Comparison of ENCODE assay signal across 9 cellular contexts in the genomic region with DNA sequence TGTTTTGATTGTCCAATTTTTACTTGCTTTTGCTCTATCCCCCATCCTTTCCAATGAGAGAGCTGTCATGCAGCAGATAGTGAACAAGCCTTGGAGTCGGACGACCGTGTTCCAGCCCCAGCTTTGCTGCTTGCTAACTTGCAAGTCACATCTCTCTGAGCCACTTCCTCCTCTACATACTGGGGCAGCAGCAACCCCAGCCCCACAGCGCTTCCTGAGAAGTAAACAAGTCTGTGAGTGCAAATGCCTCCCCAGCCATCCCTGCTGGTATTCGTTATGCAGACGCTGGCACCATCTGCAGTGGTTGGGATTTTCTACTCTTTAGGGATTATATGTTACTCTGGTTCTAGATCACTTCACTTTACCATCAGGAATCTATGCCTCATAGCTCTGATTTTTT. TPM values are rescaled to one million over a fixed set of nuclear protein-coding genes. Genes with fewer than 3 reads are reported as not detected.
A peak's percentile ranks its signal among the peaks of the same experiment; 100 is the strongest.
DNase-seq lines count a peak whose midpoint lies in the region; ATAC-seq and TF ChIP-seq lines count a peak whose summit lies in the region.
"Had no signal": no experiment of that assay in that cellular context is flagged by ENCODE, and none has a peak within 500 bp of the region (broad histone marks: within the 10 kb centered on the region; RNA-seq: fewer than 3 reads in every experiment).

No MANE protein-coding gene starts in this region.

- H3K36me3 Mint-ChIP-seq in activated naive CD4-positive, alpha-beta T cell treated with anti-CD3 and anti-CD28 coated beads, Interleukin-2, amount 50 U/mL, for 24 hours: peaks cover 9% of the 10 kb centered on the region
- no peaks in the 10 kb centered on the region for H3K36me3 Mint-ChIP-seq in naive B cell

- no peak overlapping the region for H3K4me3 ChIP-seq in stomach

- peaks cover 52 to 100% (median 100%) of the 10 kb centered on the region in 4 donors for H3K36me3 ChIP-seq in stomach

- WGBS in stomach, 5 donors: 49 to 79% (median 63%) methylated on average over 6 of the region's 6 CpGs

- TF ChIP-seq CTCF in stomach (IDR thresholded peaks at IDR 0.05): no peak

- DNase-seq in CMK (ENCODE audit: low read depth): peak; percentile 69
- DNase-seq in T-helper 1 cell: peak; percentile 37 to 91 (median 54)
- DNase-seq in naive B cell: peak; percentile 40
- DNase-seq in stomach: peak; percentile 57
- DNase-seq in HUDEP-2 (lab: John Stamatoyannopoulos, UW; ENCODE audit: unreplicated experiment in 76 of 76): no peak

- no peaks in the 10 kb centered on the region for H3K27me3 Mint-ChIP-seq in activated naive CD4-positive, alpha-beta T cell treated with anti-CD3 and anti-CD28 coated beads, Interleukin-2, amount 50 U/mL, for 24 hours
- H3K27me3 Mint-ChIP-seq in naive B cell: peaks cover 0 to 1% (median 0%) of the 10 kb centered on the region in 3 donors

- peak overlapping the region; percentile 84 for H3K4me3 Mint-ChIP-seq in activated naive CD4-positive, alpha-beta T cell treated with anti-CD3 and anti-CD28 coated beads, Interleukin-2, amount 50 U/mL, for 24 hours
- peak overlapping the region; percentile 3 to 90 (median 82) for H3K4me3 Mint-ChIP-seq in naive B cell
- H3K4me3 Mint-ChIP-seq: neural crest cell had no signal

- H3K27ac ChIP-seq in stomach: peak overlapping the region in 4 of 5 donors; percentile 52 to 67 (median 57)

- no peak for TF ChIP-seq EP300 in stomach (IDR thresholded peaks at IDR 0.05)

- ATAC-seq in naive B cell (ENCODE audit: low read depth in 2 of 2): peak; percentile 87 to 95
- no peak for ATAC-seq in HG02798 (IDR thresholded peaks at IDR 0.05; ENCODE audit: poor library complexity, unreplicated experiment)
- ATAC-seq in GM21390 (IDR thresholded peaks at IDR 0.05; ENCODE audit: unreplicated experiment): no peak

- H3K4me1 Mint-ChIP-seq in activated naive CD4-positive, alpha-beta T cell treated with anti-CD3 and anti-CD28 coated beads, Interleukin-2, amount 50 U/mL, for 24 hours: peaks cover 78% of the 10 kb centered on the region
- peaks cover 28 to 31% (median 30%) of the 10 kb centered on the region in 3 donors for H3K4me1 Mint-ChIP-seq in naive B cell
- H3K4me1 Mint-ChIP-seq: neural crest cell had no signal

- no peaks in the 10 kb centered on the region for H3K9me3 Mint-ChIP-seq in activated naive CD4-positive, alpha-beta T cell treated with anti-CD3 and anti-CD28 coated beads, Interleukin-2, amount 50 U/mL, for 24 hours
- H3K9me3 Mint-ChIP-seq in naive B cell: no peaks in the 10 kb centered on the region
- H3K9me3 Mint-ChIP-seq: neural crest cell had no signal

- no peaks in the 10 kb centered on the region for H3K27me3 ChIP-seq in stomach

- peaks cover 2 to 33% (median 17%) of the 10 kb centered on the region in 4 donors for H3K4me1 ChIP-seq in stomach

- no peaks in the 10 kb centered on the region for H3K9me3 ChIP-seq in stomach

- intact Hi-C loops in stomach (cut with DNase I; ENCODE audit: low total_unique reads): no loop called here

- peak overlapping the region; percentile 99 for H3K27ac Mint-ChIP-seq in activated naive CD4-positive, alpha-beta T cell treated with anti-CD3 and anti-CD28 coated beads, Interleukin-2, amount 50 U/mL, for 24 hours
- peak overlapping the region in 5 of 6 donors; percentile 41 to 82 (median 73) for H3K27ac Mint-ChIP-seq in naive B cell

- no peak for TF ChIP-seq POLR2A in stomach (IDR thresholded peaks at IDR 0.05)

RNA-seq across cellular contexts. Expression of a gene that starts 35.0 kb away (rescaled TPM):
- polyA plus RNA-seq in naive B cell (ENCODE audit: low read depth in 6 of 6): not detected
- total RNA-seq in stomach: 1 to 10 TPM in 1 of 5 donors, not detected in 4; 1.2 TPM
- polyA plus RNA-seq in stomach: under 1 TPM in 1 of 3 donors, not detected in 2; 0.13 TPM

Comparison
In these comparisons a context has a peak if more than half of its experiments do, and no peak if none do; other contexts are left out.
1. DNase-seq: peak in CMK (single experiment), T-helper 1 cell (5 of 5), naive B cell (single experiment) and stomach (single experiment); none in HUDEP-2 (0 of 76).
2. ATAC-seq: peak in naive B cell (2 of 2); none in HG02798 (single experiment) and GM21390 (single experiment).